9 cellular contexts compared by ENCODE assay signal in genomic region chr20:4998160-4998651, GRCh38. TPM values are rescaled to one million over a fixed set of nuclear protein-coding genes. Genes with fewer than 3 reads are reported as not detected.
DNase-seq lines count a peak whose midpoint lies in the region; ATAC-seq and TF ChIP-seq lines count a peak whose summit lies in the region.
"Had no signal": no experiment of that assay in that cellular context is flagged by ENCODE, and none has a peak within 500 bp of the region (broad histone marks: within the 10 kb centered on the region; RNA-seq: fewer than 3 reads in every experiment).

No MANE protein-coding gene starts in this region.

- POLR2A ChIA-PET in activated CD4-positive, alpha-beta T cell treated with anti-CD3 and anti-CD28 coated beads, Interleukin-2, amount 10 ng/mL, durations not matched to agents 7 days and 5 days (lab: Charles Lee): no interaction called here

- peaks cover 2% of the 10 kb centered on the region for H3K9me3 Mint-ChIP-seq in activated CD4-positive, alpha-beta T cell treated with anti-CD3 and anti-CD28 coated beads, Interleukin-2, amount 10 ng/mL, durations not matched to agents 7 days and 5 days
- no peaks in the 10 kb centered on the region for H3K9me3 Mint-ChIP-seq in progenitor cell of endocrine pancreas (ENCODE audit: low read depth)

- H3K4me3 Mint-ChIP-seq in activated CD4-positive, alpha-beta T cell treated with anti-CD3 and anti-CD28 coated beads, Interleukin-2, amount 10 ng/mL, durations not matched to agents 7 days and 5 days: no peak overlapping the region
- H3K4me3 Mint-ChIP-seq in progenitor cell of endocrine pancreas (ENCODE audit: low read depth): peak overlapping the region; percentile 29

- peaks cover 3% of the 10 kb centered on the region for H3K36me3 Mint-ChIP-seq in activated CD4-positive, alpha-beta T cell treated with anti-CD3 and anti-CD28 coated beads, Interleukin-2, amount 10 ng/mL, durations not matched to agents 7 days and 5 days (ENCODE audit: low read depth)
- no peaks in the 10 kb centered on the region for H3K36me3 Mint-ChIP-seq in progenitor cell of endocrine pancreas (ENCODE audit: insufficient read depth)

- H3K27me3 Mint-ChIP-seq in activated CD4-positive, alpha-beta T cell treated with anti-CD3 and anti-CD28 coated beads, Interleukin-2, amount 10 ng/mL, durations not matched to agents 7 days and 5 days: peaks cover 2% of the 10 kb centered on the region
- peaks cover 10% of the 10 kb centered on the region for H3K27me3 Mint-ChIP-seq in progenitor cell of endocrine pancreas

- peak overlapping the region; percentile 0 for H3K27ac Mint-ChIP-seq in activated CD4-positive, alpha-beta T cell treated with anti-CD3 and anti-CD28 coated beads, Interleukin-2, amount 10 ng/mL, durations not matched to agents 7 days and 5 days
- H3K27ac Mint-ChIP-seq in progenitor cell of endocrine pancreas: no peak overlapping the region

- TF ChIP-seq CTCF in adrenal gland (IDR thresholded peaks at IDR 0.05): peak in 4 of 6 experiments; percentile 3 to 43 (median 30)
- TF ChIP-seq CTCF in progenitor cell of endocrine pancreas (IDR thresholded peaks at IDR 0.05; ENCODE audit: unreplicated experiment): peak; percentile 10
- no peak for TF ChIP-seq CTCF in left lung (IDR thresholded peaks at IDR 0.05)

- H3K9me3 ChIP-seq in adrenal gland (replicated peaks in 1 of 3) (no peaks in the 10 kb centered on the region), left lung (no peaks in the 10 kb centered on the region)
- H3K9me3 ChIP-seq: SJSA1 had no signal

- H3K4me1 ChIP-seq in adrenal gland (replicated peaks in 1 of 2) (peaks cover 30 to 33% of the 10 kb centered on the region in 2 donors), left lung (peaks cover 6 to 37% of the 10 kb centered on the region in 2 donors)

- ATAC-seq in left lung: no peak
- ATAC-seq in GM19467 (IDR thresholded peaks at IDR 0.05; ENCODE audit: unreplicated experiment): no peak

- no peak for TF ChIP-seq POLR2A in adrenal gland (IDR thresholded peaks at IDR 0.05)

- peak overlapping the region in 3 of 5 donors; percentile 40 to 89 (median 42) for H3K27ac ChIP-seq in adrenal gland
- H3K27ac ChIP-seq in left lung: no peak overlapping the region
- H3K27ac ChIP-seq: SJSA1 had no signal

- 59 to 61% (median 61%) methylated on average over 5 of the region's 5 CpGs for WGBS in adrenal gland, 4 donors

- peaks cover 38% of the 10 kb centered on the region for H3K4me1 Mint-ChIP-seq in activated CD4-positive, alpha-beta T cell treated with anti-CD3 and anti-CD28 coated beads, Interleukin-2, amount 10 ng/mL, durations not matched to agents 7 days and 5 days
- H3K4me1 Mint-ChIP-seq in progenitor cell of endocrine pancreas (ENCODE audit: low read depth): peaks cover 14% of the 10 kb centered on the region

- H3K27me3 ChIP-seq in adrenal gland (no peaks in the 10 kb centered on the region), left lung (no peaks in the 10 kb centered on the region)
- H3K27me3 ChIP-seq: SJSA1 had no signal

- H3K36me3 ChIP-seq in adrenal gland (replicated peaks in 1 of 2) (no peaks in the 10 kb centered on the region), left lung (no peaks in the 10 kb centered on the region)

- intact Hi-C loops in adrenal gland (cut with DNase I): no loop called here
- intact Hi-C loops in left lung (cut with DNase I): no loop called here

- CTCF ChIA-PET in activated CD4-positive, alpha-beta T cell treated with anti-CD3 and anti-CD28 coated beads, Interleukin-2, amount 10 ng/mL, durations not matched to agents 7 days and 5 days (lab: Charles Lee): interaction anchor here (0.6 to 1.6 kb wide), 3 partner anchors 10 to 143 kb away, joined by 3 read pairs; no protein-coding TSS in a partner anchor

- no peak for DNase-seq in activated CD4-positive, alpha-beta T cell treated with anti-CD3 and anti-CD28 coated beads, Interleukin-2, amount 10 ng/mL, durations not matched to agents 7 days and 5 days
- no peak for DNase-seq in activated CD4-positive, alpha-beta T cell treated with anti-CD3 and anti-CD28 coated beads for 1 hour
- DNase-seq in HuH-7 (ENCODE audit: low spot score): peak; percentile 61
- DNase-seq in adrenal gland: no peak
- no peak for DNase-seq in progenitor cell of endocrine pancreas (ENCODE audit: low spot score, unreplicated experiment)
- DNase-seq in hepatic stellate cell (ENCODE audit: low spot score): no peak
- no peak for DNase-seq in left lung

- H3K4me3 ChIP-seq in adrenal gland (peak overlapping the region in 1 of 4 donors; percentile 97), left lung (no peak overlapping the region)
- H3K4me3 ChIP-seq: SJSA1 had no signal

RNA-seq across cellular contexts. Expression of gene SLC23A2, which starts 3.1 kb away (rescaled TPM):
- total RNA-seq in activated CD4-positive, alpha-beta T cell treated with anti-CD3 and anti-CD28 coated beads, Interleukin-2, amount 10 ng/mL, durations not matched to agents 7 days and 5 days: 10 to 100 TPM; 18.1 to 20.6 TPM
- total RNA-seq in adrenal gland (100 to 1,000 TPM in 7 of 8 donors, 10 to 100 TPM in 1; 98.1 to 294 (median 145) TPM), progenitor cell of endocrine pancreas (23.4 and 23.6 TPM in 2 replicates), left lung (10 to 100 TPM; 15.8 to 27.1 TPM)
- polyA plus RNA-seq in adrenal gland: 100 to 1,000 TPM in 2 of 3 donors, 10 to 100 TPM in 1; 51.0 to 224 (median 104) TPM

Comparison
In these comparisons a context has a peak if more than half of its experiments do, and no peak if none do; other contexts are left out.
1. H3K27ac ChIP-seq: peak in adrenal gland (3 of 5); none in left lung (0 of 2).
2. CTCF ChIP-seq: peak in adrenal gland (4 of 6) and progenitor cell of endocrine pancreas (single experiment); none in left lung (0 of 2).